Comparison of ENCODE assay signal across 8 cellular contexts in genomic region chr2:151261240-151261976, GRCh38. TPM values are rescaled to one million over a fixed set of nuclear protein-coding genes. Genes with fewer than 3 reads are reported as not detected.
A peak's percentile ranks its signal among the peaks of the same experiment; 100 is the strongest.
DNase-seq lines count a peak whose midpoint lies in the region; ATAC-seq and TF ChIP-seq lines count a peak whose summit lies in the region.

RBM43 (minus strand) TSS chr2:151261863; CDS start chr2:151261727, 136 bp downstream.

- no peak for TF ChIP-seq CTCF in epithelial cell of esophagus (IDR thresholded peaks at IDR 0.05; ENCODE audit: insufficient read depth, low read depth, low read length, missing control alignments)

- H3K9me3 ChIP-seq in mononuclear cell (ENCODE audit: low read depth, low read length), result no peaks in the 10 kb centered on the region

- no peaks in the 10 kb centered on the region for H3K27me3 ChIP-seq in mononuclear cell (ENCODE audit: insufficient read depth, low read length)

- peak; percentile 65 for DNase-seq in CMK (ENCODE audit: low read depth)
- DNase-seq in HPDE6-E6E7 (ENCODE audit: extremely low spot score), result peak; percentile 88
- DNase-seq in NOMO-1 treated with DMSO at 0.1 percent for 48 hours (lab: John Stamatoyannopoulos, UW; ENCODE audit: unreplicated experiment), result peak; percentile 90
- peak; percentile 60 for DNase-seq in activated T-cell treated with anti-CD3 and anti-CD28 coated beads for 1 hour (ENCODE audit: low read depth)
- DNase-seq in epithelial cell of esophagus (ENCODE audit: low read depth), result peak; percentile 73
- peak; percentile 61 to 65 for DNase-seq in stimulated activated CD8-positive, alpha-beta memory T cell treated with anti-CD3 and anti-CD28 coated beads, Interleukin-2, amount 100 ng/mL, for 48 hours (ENCODE audit: low read depth in 2 of 2)

- peak; percentile 94 for ATAC-seq in GM19467 (IDR thresholded peaks at IDR 0.05; ENCODE audit: unreplicated experiment)

- H3K4me1 ChIP-seq in mononuclear cell (ENCODE audit: insufficient read depth, low read length), result peaks cover 11% of the 10 kb centered on the region

- H3K4me3 ChIP-seq in epithelial cell of esophagus (ENCODE audit: low read length) (peak within 1 kb of the TSS; percentile 67), mononuclear cell (ENCODE audit: low read length) (peak within 1 kb of the TSS; percentile 93)

RNA-seq across cellular contexts. Expression of gene RBM43, which starts in this region (rescaled TPM):
- total RNA-seq in mononuclear cell, result 13.3 TPM

Comparison
In these comparisons a context has a peak if more than half of its experiments do, and no peak if none do; other contexts are left out.
1. Peak in every context shown above with its lines: DNase-seq, ATAC-seq and H3K4me3 ChIP-seq.